8 cellular contexts compared by ENCODE assay signal in genomic region chr16:67834242-67834614, GRCh38. TPM values are rescaled to one million over a fixed set of nuclear protein-coding genes. Genes with fewer than 3 reads are reported as not detected.
A peak's percentile ranks its signal among the peaks of the same experiment; 100 is the strongest.
DNase-seq lines count a peak whose midpoint lies in the region; ATAC-seq and TF ChIP-seq lines count a peak whose summit lies in the region.

No MANE protein-coding gene starts in this region.

- H3K4me3 ChIP-seq in OCI-LY1 (ENCODE audit: low read depth, low read length, poor library complexity, severe bottlenecking) (peak overlapping the region; percentile 78), neutrophil (ENCODE audit: low read depth in 1 of 2, low read length in 1 of 2) (peak overlapping the region; percentile 74 to 93), body of pancreas (peak overlapping the region in 1 of 2 donors; percentile 72)

- no peak for TF ChIP-seq POLR2A in body of pancreas (IDR thresholded peaks at IDR 0.05)

- H3K4me3 Mint-ChIP-seq in CD4-positive, alpha-beta T cell: peak overlapping the region; percentile 93
- peak overlapping the region; percentile 90 for H3K4me3 Mint-ChIP-seq in endothelial cell (ENCODE audit: unreplicated experiment)

- POLR2A ChIA-PET in CD4-positive, alpha-beta T cell (lab: Charles Lee): interaction anchor here (0.6 to 2.4 kb wide), 15 partner anchors 9 to 272 kb away, joined by 3 to 18 read pairs (median 4); partner anchors contain the start of genes CTCF, EDC4, GFOD2 and NUTF2

- 0 out of 2 replicates have a peak, but pooled peaks cover 3% of the 10 kb centered on the region for H3K79me2 ChIP-seq in OCI-LY1 (ENCODE audit: insufficient read depth, low read length)

- no peak overlapping the region for H2AFZ ChIP-seq in OCI-LY1 (ENCODE audit: low read length)

- DNase-seq in CD4-positive, alpha-beta T cell: no peak
- no peak for DNase-seq in endothelial cell (ENCODE audit: low spot score)
- DNase-seq in body of pancreas: no peak

- no peaks in the 10 kb centered on the region for H3K9me3 Mint-ChIP-seq in CD4-positive, alpha-beta T cell
- H3K9me3 Mint-ChIP-seq in endothelial cell (ENCODE audit: unreplicated experiment): no peaks in the 10 kb centered on the region

- no peaks in the 10 kb centered on the region for H3F3A ChIP-seq in OCI-LY1 (ENCODE audit: insufficient read depth, low read length)

- no peak for TF ChIP-seq CTCF in CD4-positive, alpha-beta T cell (IDR thresholded peaks at IDR 0.05)
- TF ChIP-seq CTCF in OCI-LY1 (IDR thresholded peaks at IDR 0.05; ENCODE audit: low read length) (no peak), endothelial cell (IDR thresholded peaks at IDR 0.05; ENCODE audit: unreplicated experiment) (no peak), neutrophil (IDR thresholded peaks at IDR 0.05) (no peak), body of pancreas (IDR thresholded peaks at IDR 0.05) (no peak)

- H3K27me3 Mint-ChIP-seq in CD4-positive, alpha-beta T cell: no peaks in the 10 kb centered on the region
- peaks cover 10% of the 10 kb centered on the region for H3K27me3 Mint-ChIP-seq in endothelial cell (ENCODE audit: unreplicated experiment)

- CTCF ChIA-PET in CD4-positive, alpha-beta T cell (lab: Charles Lee): interaction anchor here (0.9 to 2.4 kb wide), 4 partner anchors 9 to 49 kb away, joined by 3 to 44 read pairs (median 4); no protein-coding TSS in a partner anchor

- peaks cover 18% of the 10 kb centered on the region for H3K4me1 ChIP-seq in OCI-LY1 (ENCODE audit: insufficient read depth, low read length, severe bottlenecking)
- peaks cover 14 to 16% of the 10 kb centered on the region in 2 experiments for H3K4me1 ChIP-seq in neutrophil (ENCODE audit: control insufficient read depth in 1 of 2, insufficient read depth in 1 of 2, low read depth in 1 of 2, low read length in 1 of 2)
- H3K4me1 ChIP-seq in body of pancreas: peaks cover 20% of the 10 kb centered on the region

- H3K27ac ChIP-seq in CD4-positive, alpha-beta T cell (ENCODE audit: low read depth, low read length): peak overlapping the region; percentile 26
- H3K27ac ChIP-seq in OCI-LY1 (ENCODE audit: low read depth, low read length, poor library complexity, severe bottlenecking) (no peak overlapping the region), neutrophil (no peak overlapping the region), body of pancreas (peak overlapping the region in 1 of 4 donors; percentile 1)

- H4K20me1 ChIP-seq in OCI-LY1 (ENCODE audit: insufficient read depth, low read length): no peaks in the 10 kb centered on the region

- intact Hi-C loops in CD4-positive, alpha-beta T cell (cut with DNase I, micrococcal nuclease): loop anchor here in 1 of 2 experiments (5.0 kb wide), 1 partner anchor 38 kb away; the partner anchor contains the start of gene EDC4
- intact Hi-C loops in body of pancreas (cut with DNase I): no loop called here

- H3K36me3 ChIP-seq in OCI-LY1 (ENCODE audit: insufficient read depth, low read length) (peaks cover 28% of the 10 kb centered on the region; the same call in 1 of the 2 replicates), neutrophil (peaks cover 28% of the 10 kb centered on the region), body of pancreas (replicated peaks in 1 of 2; ENCODE audit: insufficient read depth in 1 of 2, low read depth in 2 of 2) (peaks cover 0 to 10% of the 10 kb centered on the region in 2 donors)

- H3K4me1 Mint-ChIP-seq in CD4-positive, alpha-beta T cell (ENCODE audit: low read depth): peaks cover 20% of the 10 kb centered on the region
- peaks cover 18% of the 10 kb centered on the region for H3K4me1 Mint-ChIP-seq in endothelial cell (ENCODE audit: unreplicated experiment)

- H3K36me3 Mint-ChIP-seq in CD4-positive, alpha-beta T cell (ENCODE audit: low read depth): peaks cover 30% of the 10 kb centered on the region
- peaks cover 14% of the 10 kb centered on the region for H3K36me3 Mint-ChIP-seq in endothelial cell (ENCODE audit: low read depth, unreplicated experiment)

- H3K9ac ChIP-seq in OCI-LY1 (ENCODE audit: low read length): peak overlapping the region; percentile 80; the same call in 1 of the 2 replicates

- 70 to 72% methylated on average over 10 of the region's 10 CpGs for WGBS in body of pancreas, 2 donors

- H3K9me3 ChIP-seq in CD4-positive, alpha-beta T cell (ENCODE audit: control insufficient read depth, low read length): no peaks in the 10 kb centered on the region
- no peaks in the 10 kb centered on the region for H3K9me3 ChIP-seq in OCI-LY1 (ENCODE audit: low read length)
- H3K9me3 ChIP-seq in neutrophil: no peaks in the 10 kb centered on the region
- no peaks in the 10 kb centered on the region for H3K9me3 ChIP-seq in body of pancreas

- peak overlapping the region; percentile 100 for H3K4me2 ChIP-seq in OCI-LY1 (ENCODE audit: low read length)

- H3K27me3 ChIP-seq in CD4-positive, alpha-beta T cell (ENCODE audit: control insufficient read depth, insufficient read depth, low read length): no peaks in the 10 kb centered on the region
- no peaks in the 10 kb centered on the region for H3K27me3 ChIP-seq in OCI-LY1 (ENCODE audit: insufficient read depth, low read length)
- H3K27me3 ChIP-seq in neutrophil: no peaks in the 10 kb centered on the region
- H3K27me3 ChIP-seq in body of pancreas: no peaks in the 10 kb centered on the region

- ATAC-seq in CD4-positive, alpha-beta T cell (ENCODE audit: poor library complexity): no peak
- ATAC-seq in body of pancreas (no peak), GM18868 (IDR thresholded peaks at IDR 0.05; ENCODE audit: unreplicated experiment) (no peak), GM19463 (IDR thresholded peaks at IDR 0.05; ENCODE audit: unreplicated experiment) (no peak), GM19328 (IDR thresholded peaks at IDR 0.05; ENCODE audit: unreplicated experiment) (no peak)

- H3K9me2 ChIP-seq in OCI-LY1 (ENCODE audit: low read depth, low read length): no peaks in the 10 kb centered on the region

- peak overlapping the region; percentile 72 for H3K27ac Mint-ChIP-seq in CD4-positive, alpha-beta T cell
- no peak overlapping the region for H3K27ac Mint-ChIP-seq in endothelial cell (ENCODE audit: unreplicated experiment)

RNA-seq across cellular contexts. Expression of gene THAP11, which starts 7.9 kb away (rescaled TPM):
- total RNA-seq in CD4-positive, alpha-beta T cell: 10 to 100 TPM; 31.2 to 32.1 TPM
- 29.6 TPM for total RNA-seq in endothelial cell (ENCODE audit: unreplicated experiment)
- total RNA-seq in body of pancreas: 10 to 100 TPM; 23.7 to 42.8 TPM

RNA-seq across cellular contexts. Expression of gene NUTF2, which starts 12.5 kb away (rescaled TPM):
- total RNA-seq in CD4-positive, alpha-beta T cell: 10 to 100 TPM; 24.0 to 25.7 TPM
- 217 TPM for total RNA-seq in endothelial cell (ENCODE audit: unreplicated experiment)
- 10 to 100 TPM; 39.2 to 42.8 TPM for total RNA-seq in body of pancreas

RNA-seq across cellular contexts. Expression of gene CENPT, which starts 13.3 kb away (rescaled TPM):
- total RNA-seq in CD4-positive, alpha-beta T cell: 10 to 100 TPM; 77.5 to 84.1 TPM
- total RNA-seq in endothelial cell (ENCODE audit: unreplicated experiment) (82.9 TPM), body of pancreas (100 to 1,000 TPM in 1 of 2 donors, 10 to 100 TPM in 1; 57.1 to 122 TPM)

RNA-seq across cellular contexts. Expression of gene TSNAXIP1, which starts 27.5 kb away (rescaled TPM):
- total RNA-seq in CD4-positive, alpha-beta T cell: under 1 TPM; 0.52 to 0.61 TPM
- total RNA-seq in endothelial cell (ENCODE audit: unreplicated experiment) (2.8 TPM), body of pancreas (1 to 10 TPM in 1 of 2 donors, not detected in 1; 1.6 TPM)

RNA-seq across cellular contexts. Expression of gene RANBP10, which starts 27.9 kb away (rescaled TPM):
- 10 to 100 TPM; 12.0 to 13.6 TPM for total RNA-seq in CD4-positive, alpha-beta T cell
- total RNA-seq in endothelial cell (ENCODE audit: unreplicated experiment) (19.5 TPM), body of pancreas (1 to 10 TPM; 6.3 to 9.3 TPM)
